ENCODE assay signal across 10 cellular contexts in genomic region chr15:63497642-63498100, GRCh38. TPM values are rescaled to one million over a fixed set of nuclear protein-coding genes. Genes with fewer than 3 reads are reported as not detected.
DNase-seq lines count a peak whose midpoint lies in the region; ATAC-seq and TF ChIP-seq lines count a peak whose summit lies in the region.
"Had no signal": no experiment of that assay in that cellular context is flagged by ENCODE, and none has a peak within 500 bp of the region (broad histone marks: within the 10 kb centered on the region; RNA-seq: fewer than 3 reads in every experiment).

No MANE protein-coding gene starts in this region.

- WGBS in transverse colon (ENCODE audit: low coverage in 1 of 2), 2 donors: 60 to 73% methylated on average over 1 to 3 of the region's 3 CpGs
- 76 to 87% methylated on average over 3 of the region's 3 CpGs for WGBS in testis, 2 donors

- H3K4me1 ChIP-seq in transverse colon (peaks cover 18 to 57% (median 25%) of the 10 kb centered on the region in 4 donors), testis (peaks cover 20% of the 10 kb centered on the region)

- no peak for TF ChIP-seq POLR2A in transverse colon (IDR thresholded peaks at IDR 0.05)
- TF ChIP-seq POLR2A in testis (IDR thresholded peaks at IDR 0.05): no peak

- in situ Hi-C loops in transverse colon (cut with MboI; ENCODE audit: low pct_ligation_motif_present in 1 of 4, low pct_unique_long_range_greater_than_20kb in 1 of 4, low sequenced_read_pairs in 3 of 4): loop anchor here in 1 of 4 donors (10.0 kb wide), 1 partner anchor 107 kb away; no protein-coding TSS in a partner anchor

- H3K27ac Mint-ChIP-seq in activated CD4-positive, alpha-beta T cell treated with anti-CD3 and anti-CD28 coated beads, Interleukin-2, amount 10 ng/mL, durations not matched to agents 24 days and 14 days: no peak overlapping the region

- no peaks in the 10 kb centered on the region for H3K9me3 Mint-ChIP-seq in activated CD4-positive, alpha-beta T cell treated with anti-CD3 and anti-CD28 coated beads, Interleukin-2, amount 10 ng/mL, durations not matched to agents 24 days and 14 days

- H3K36me3 ChIP-seq in transverse colon: no peaks in the 10 kb centered on the region
- H3K36me3 ChIP-seq in testis (ENCODE audit: low read depth, missing control alignments): no peaks in the 10 kb centered on the region

- no peak for TF ChIP-seq EP300 in transverse colon (IDR thresholded peaks at IDR 0.05; ENCODE audit: low read depth)

- H3K27me3 ChIP-seq in transverse colon: no peaks in the 10 kb centered on the region
- no peaks in the 10 kb centered on the region for H3K27me3 ChIP-seq in testis
- H3K27me3 ChIP-seq: dorsolateral prefrontal cortex had no signal

- no peak overlapping the region for H3K4me3 Mint-ChIP-seq in activated CD4-positive, alpha-beta T cell treated with anti-CD3 and anti-CD28 coated beads, Interleukin-2, amount 10 ng/mL, durations not matched to agents 24 days and 14 days

- ATAC-seq in left cardiac atrium: peak; percentile 31 to 40
- ATAC-seq: HCT116 had no signal

- peaks cover 62% of the 10 kb centered on the region for H3K4me1 Mint-ChIP-seq in activated CD4-positive, alpha-beta T cell treated with anti-CD3 and anti-CD28 coated beads, Interleukin-2, amount 10 ng/mL, durations not matched to agents 24 days and 14 days

- H3K4me3 ChIP-seq in transverse colon: no peak overlapping the region
- H3K4me3 ChIP-seq in testis: no peak overlapping the region
- H3K4me3 ChIP-seq: dorsolateral prefrontal cortex had no signal

- intact Hi-C loops in activated CD4-positive, alpha-beta T cell treated with anti-CD3 and anti-CD28 coated beads, Interleukin-2, amount 10 ng/mL, durations not matched to agents 24 days and 14 days (cut with micrococcal nuclease): loop anchor here (1.0 to 10.0 kb wide), 3 partner anchors 10 to 1397 kb away; no protein-coding TSS in a partner anchor
- intact Hi-C loops in left cardiac atrium (cut with DNase I): loop anchor here in 1 of 2 donors (10.0 kb wide), 1 partner anchor 57 kb away; no protein-coding TSS in a partner anchor
- intact Hi-C loops in transverse colon (cut with DNase I; ENCODE audit: low total_unique reads): no loop called here
- intact Hi-C loops in testis (cut with DNase I; ENCODE audit: low total_unique reads): no loop called here

- TF ChIP-seq CTCF in transverse colon (IDR thresholded peaks at IDR 0.05) (no peak), testis (IDR thresholded peaks at IDR 0.05) (no peak)

- DNase-seq in activated gamma-delta T cell treated with Interleukin-2 at 50 U/mL for 16 hours: peak; percentile 81
- DNase-seq in activated gamma-delta T cell (lab: John Stamatoyannopoulos, UW): no peak
- peak; percentile 88 for DNase-seq in activated CD4-positive, alpha-beta T cell treated with anti-CD3 and anti-CD28 coated beads, Interleukin-2, amount 10 ng/mL, durations not matched to agents 24 days and 14 days
- DNase-seq in left cardiac atrium: peak; percentile 45
- DNase-seq in transverse colon: peak; percentile 74
- DNase-seq in testis: no peak
- DNase-seq in amniotic stem cell (lab: John Stamatoyannopoulos, UW): no peak
- DNase-seq in NCI-H2196 treated with DMSO at 0.1 percent for 48 hours (lab: John Stamatoyannopoulos, UW; ENCODE audit: unreplicated experiment): no peak
- DNase-seq: dorsolateral prefrontal cortex had no signal

- H3K9me3 ChIP-seq in transverse colon (no peaks in the 10 kb centered on the region), testis (no peaks in the 10 kb centered on the region)

- no peaks in the 10 kb centered on the region for H3K36me3 Mint-ChIP-seq in activated CD4-positive, alpha-beta T cell treated with anti-CD3 and anti-CD28 coated beads, Interleukin-2, amount 10 ng/mL, durations not matched to agents 24 days and 14 days (ENCODE audit: low read depth)

- H3K27ac ChIP-seq in transverse colon (peak overlapping the region; percentile 31 to 68 (median 56)), testis (no peak overlapping the region)

- H3K27me3 Mint-ChIP-seq in activated CD4-positive, alpha-beta T cell treated with anti-CD3 and anti-CD28 coated beads, Interleukin-2, amount 10 ng/mL, durations not matched to agents 24 days and 14 days: no peaks in the 10 kb centered on the region

RNA-seq across cellular contexts. Expression of gene USP3, which starts 6.7 kb away (rescaled TPM):
- total RNA-seq in activated CD4-positive, alpha-beta T cell treated with anti-CD3 and anti-CD28 coated beads, Interleukin-2, amount 10 ng/mL, durations not matched to agents 24 days and 14 days: 46.7 and 49.2 TPM in 2 replicates
- total RNA-seq in left cardiac atrium (10 to 100 TPM; 20.1 to 27.4 TPM), transverse colon (10 to 100 TPM; 56.1 to 93.0 (median 73.7) TPM), testis (10 to 100 TPM; 38.5 to 43.1 TPM)
- polyA plus RNA-seq in testis (ENCODE audit: insufficient read depth, low read depth, low replicate concordance): 23.2 TPM

Comparison
In these comparisons a context has a peak if more than half of its experiments do, and no peak if none do; other contexts are left out.
1. DNase-seq: peak in activated gamma-delta T cell treated with Interleukin-2 at 50 U/mL for 16 hours (single experiment), activated CD4-positive, alpha-beta T cell treated with anti-CD3 and anti-CD28 coated beads, Interleukin-2, amount 10 ng/mL, durations not matched to agents 24 days and 14 days (single experiment), left cardiac atrium (single experiment) and transverse colon (single experiment); none in activated gamma-delta T cell (single experiment), testis (single experiment), amniotic stem cell (single experiment) and NCI-H2196 treated with DMSO at 0.1 percent for 48 hours (single experiment).
2. H3K27ac ChIP-seq: peak in transverse colon (4 of 4); none in testis (0 of 2).